ENCODE assay signal across 1 cellular context in genomic region chr10:99698504-99699080, GRCh38.
TF ChIP-seq lines count a peak whose summit lies in the region.

No MANE protein-coding gene starts in this region.

TF ChIP-seq in endothelial cell of umbilical vein, 7 proteins besides CTCF, POLR2A, EP300 and RAD21:
- TF ChIP-seq MYC (IDR thresholded peaks at IDR 0.05; ENCODE audit: low read depth, low read length) (no peak), JUN (IDR thresholded peaks at IDR 0.05; ENCODE audit: borderline replicate concordance, insufficient read depth, insufficient read length, low read depth) (no peak), POLR2AphosphoS5 (IDR thresholded peaks at IDR 0.05; ENCODE audit: insufficient read depth, low read depth, low read length) (no peak), EZH2 (IDR thresholded peaks at IDR 0.05; ENCODE audit: borderline replicate concordance, low read depth, low read length, severe bottlenecking) (no peak), GATA2 (IDR thresholded peaks at IDR 0.05; ENCODE audit: insufficient read depth, insufficient read length, low read depth, low read length) (no peak), FOS (IDR thresholded peaks at IDR 0.05; ENCODE audit: borderline replicate concordance, insufficient read depth, low read length) (no peak)
- TF ChIP-seq, protein P1, sequence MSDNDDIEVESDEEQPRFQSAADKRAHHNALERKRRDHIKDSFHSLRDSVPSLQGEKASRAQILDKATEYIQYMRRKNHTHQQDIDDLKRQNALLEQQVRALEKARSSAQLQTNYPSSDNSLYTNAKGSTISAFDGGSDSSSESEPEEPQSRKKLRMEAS (IDR thresholded peaks at IDR 0.05; ENCODE audit: insufficient read depth, insufficient read length): no peak
TF ChIP-seq in endothelial cell of umbilical vein: peak in this region for 0.
